Comparison of ENCODE assay signal across 1 cellular context in the genomic region with DNA sequence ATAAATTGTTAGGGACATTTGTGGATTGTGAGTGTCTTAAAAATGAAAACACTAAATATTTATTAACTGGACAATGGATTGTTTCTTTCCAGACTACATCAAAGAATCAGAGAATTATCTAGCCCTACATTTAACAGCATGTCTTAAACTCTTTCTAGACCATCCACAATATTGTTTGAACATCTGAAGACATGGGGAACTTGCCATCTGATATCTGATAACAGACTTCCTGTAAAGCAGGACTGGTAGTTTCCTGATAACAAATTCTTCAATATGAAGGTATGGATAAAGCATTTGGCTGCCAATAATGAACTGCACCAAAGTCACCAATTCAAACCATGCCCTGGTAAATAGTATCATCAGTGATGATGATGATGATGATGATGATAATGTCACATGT.
TF ChIP-seq lines count a peak whose summit lies in the region.

No MANE protein-coding gene starts in this region.

TF ChIP-seq in HepG2, 621 proteins besides CTCF, POLR2A, EP300 and RAD21 (continued from another document):
- TF ChIP-seq, protein P1, sequence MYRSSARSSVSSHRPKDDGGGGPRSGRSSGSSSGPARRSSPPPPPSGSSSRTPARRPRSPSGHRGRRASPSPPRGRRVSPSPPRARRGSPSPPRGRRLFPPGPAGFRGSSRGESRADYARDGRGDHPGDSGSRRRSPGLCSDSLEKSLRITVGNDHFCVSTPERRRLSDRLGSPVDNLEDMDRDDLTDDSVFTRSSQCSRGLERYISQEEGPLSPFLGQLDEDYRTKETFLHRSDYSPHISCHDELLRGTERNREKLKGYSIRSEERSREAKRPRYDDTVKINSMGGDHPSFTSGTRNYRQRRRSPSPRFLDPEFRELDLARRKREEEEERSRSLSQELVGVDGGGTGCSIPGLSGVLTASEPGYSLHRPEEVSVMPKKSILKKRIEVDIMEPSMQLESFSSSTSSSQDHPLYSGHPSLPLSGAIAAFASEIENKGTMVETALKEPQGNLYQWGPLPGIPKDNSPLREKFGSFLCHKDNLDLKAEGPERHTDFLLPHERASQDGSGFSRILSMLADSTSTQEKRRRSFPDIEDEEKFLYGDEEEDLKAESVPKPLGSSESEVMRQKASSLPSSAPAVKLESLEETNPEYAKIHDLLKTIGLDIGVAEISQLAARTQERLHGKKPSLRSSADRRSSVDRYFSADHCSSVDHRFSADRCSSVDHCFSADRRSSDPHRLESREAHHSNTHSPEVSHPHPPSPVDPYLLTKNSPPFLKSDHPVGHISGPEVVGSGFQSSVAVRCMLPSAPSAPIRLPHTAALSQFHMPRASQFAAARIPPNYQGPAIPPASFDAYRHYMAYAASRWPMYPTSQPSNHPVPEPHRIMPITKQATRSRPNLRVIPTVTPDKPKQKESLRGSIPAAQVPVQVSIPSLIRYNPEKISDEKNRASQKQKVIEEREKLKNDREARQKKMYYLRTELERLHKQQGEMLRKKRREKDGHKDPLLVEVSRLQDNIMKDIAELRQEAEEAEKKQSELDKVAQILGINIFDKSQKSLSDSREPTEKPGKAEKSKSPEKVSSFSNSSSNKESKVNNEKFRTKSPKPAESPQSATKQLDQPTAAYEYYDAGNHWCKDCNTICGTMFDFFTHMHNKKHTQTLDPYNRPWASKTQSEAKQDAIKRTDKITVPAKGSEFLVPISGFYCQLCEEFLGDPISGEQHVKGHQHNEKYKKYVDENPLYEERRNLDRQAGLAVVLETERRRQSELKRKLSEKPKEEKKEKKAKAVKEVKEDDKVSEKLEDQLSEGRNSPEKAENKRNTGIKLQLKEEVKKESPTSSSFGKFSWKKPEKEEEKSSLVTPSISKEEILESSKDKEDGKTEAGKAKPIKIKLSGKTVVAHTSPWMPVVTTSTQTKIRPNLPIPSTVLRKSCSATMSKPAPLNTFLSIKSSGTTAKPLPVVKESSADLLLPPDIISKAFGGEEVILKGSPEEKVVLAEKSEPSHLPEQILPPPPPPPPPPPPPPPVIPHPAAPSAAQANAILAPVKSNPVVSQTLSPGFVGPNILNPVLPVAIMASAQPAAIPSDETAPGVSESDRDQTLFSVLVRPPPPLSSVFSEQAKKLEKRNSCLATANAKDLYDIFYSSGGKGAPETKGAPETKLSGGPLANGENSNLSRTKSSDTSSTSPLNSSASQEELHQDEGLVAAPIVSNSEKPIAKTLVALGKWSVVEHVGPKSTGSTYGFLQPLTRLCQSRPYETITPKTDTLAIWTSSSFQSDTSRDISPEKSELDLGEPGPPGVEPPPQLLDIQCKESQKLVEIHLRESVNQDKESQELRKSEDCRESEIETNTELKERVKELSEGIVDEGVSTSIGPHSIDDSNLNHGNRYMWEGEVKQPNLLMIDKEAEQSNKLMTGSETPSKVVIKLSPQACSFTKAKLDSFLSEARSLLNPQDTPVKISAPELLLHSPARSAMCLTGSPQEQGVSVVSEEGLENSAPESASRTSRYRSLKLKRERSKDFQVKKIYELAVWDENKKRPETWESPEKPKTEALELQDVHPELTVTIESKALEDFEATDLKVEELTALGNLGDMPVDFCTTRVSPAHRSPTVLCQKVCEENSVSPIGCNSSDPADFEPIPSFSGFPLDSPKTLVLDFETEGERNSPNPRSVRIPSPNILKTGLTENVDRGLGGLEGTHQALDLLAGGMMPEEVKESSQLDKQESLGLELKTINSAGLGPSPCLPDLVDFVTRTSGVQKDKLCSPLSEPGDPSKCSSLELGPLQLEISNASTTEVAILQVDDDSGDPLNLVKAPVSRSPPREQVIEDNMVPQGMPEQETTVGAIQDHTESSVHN (CRISPR knock-in tag; IDR thresholded peaks at IDR 0.05), result no peak
- TF ChIP-seq CREB1 (IDR thresholded peaks at IDR 0.05), result peak; percentile 33; the same call in 1 of the 2 replicates
- no peak for TF ChIP-seq CREB1 (CRISPR knock-in tag; IDR thresholded peaks at IDR 0.05)
